10 cellular contexts compared by ENCODE assay signal in genomic region chr15:34334676-34335075, GRCh38. TPM values are rescaled to one million over a fixed set of nuclear protein-coding genes. Genes with fewer than 3 reads are reported as not detected.
DNase-seq lines count a peak whose midpoint lies in the region; ATAC-seq and TF ChIP-seq lines count a peak whose summit lies in the region.
"Had no signal": no experiment of that assay in that cellular context is flagged by ENCODE, and none has a peak within 500 bp of the region (broad histone marks: within the 10 kb centered on the region; RNA-seq: fewer than 3 reads in every experiment).

No MANE protein-coding gene starts in this region.

- intact Hi-C loops in naive thymus-derived CD4-positive, alpha-beta T cell (cut with micrococcal nuclease) = loop anchor here (1.0 to 10.0 kb wide), 7 partner anchors 9 to 653 kb away; partner anchors contain the start of genes AVEN (in 1 of the 2), GOLGA8B (in 1 of the 2) and ZNF770 (in 1 of the 2)

- no peaks in the 10 kb centered on the region for H3K27me3 Mint-ChIP-seq in CD4-positive, CD25-positive, alpha-beta regulatory T cell
- peaks cover 4% of the 10 kb centered on the region for H3K27me3 Mint-ChIP-seq in brain
- H3K27me3 Mint-ChIP-seq in naive thymus-derived CD4-positive, alpha-beta T cell = no peaks in the 10 kb centered on the region

- peak overlapping the region; percentile 87 for H3K27ac ChIP-seq in CD4-positive, CD25-positive, alpha-beta regulatory T cell (ENCODE audit: insufficient read depth, low read length, poor library complexity, severe bottlenecking)
- H3K27ac ChIP-seq in GM23248 = peak overlapping the region; percentile 68
- peak overlapping the region; percentile 92 for H3K27ac ChIP-seq in naive thymus-derived CD4-positive, alpha-beta T cell (ENCODE audit: low read depth, low read length)
- H3K27ac ChIP-seq in SJCRH30 = no peak overlapping the region

- peak overlapping the region; percentile 72 for H3K4me2 ChIP-seq in GM23248 (ENCODE audit: unreplicated experiment)

- no peak for TF ChIP-seq CTCF in brain (conservative IDR thresholded peaks at IDR 0.05)

- POLR2A ChIA-PET in naive thymus-derived CD4-positive, alpha-beta T cell (lab: Charles Lee) = interaction anchor here (0.5 to 7.8 kb wide), 4 partner anchors 8 to 26 kb away, joined by 3 to 151 read pairs (median 4); partner anchors contain the start of genes NOP10 and NUTM1

- peaks cover 29% of the 10 kb centered on the region for H3K79me2 ChIP-seq in GM23248 (ENCODE audit: insufficient read depth)

- peak overlapping the region in 3 of 4 donors; percentile 99 for H3K4me3 Mint-ChIP-seq in CD4-positive, CD25-positive, alpha-beta regulatory T cell
- peak overlapping the region in 4 of 5 experiments; percentile 92 to 97 (median 96) for H3K4me3 Mint-ChIP-seq in brain
- peak overlapping the region; percentile 90 to 100 (median 98) for H3K4me3 Mint-ChIP-seq in naive thymus-derived CD4-positive, alpha-beta T cell

- H3K9me3 ChIP-seq in CD4-positive, CD25-positive, alpha-beta regulatory T cell (ENCODE audit: control insufficient read depth in 2 of 2, low read length in 2 of 2) = no peaks in the 10 kb centered on the region
- no peaks in the 10 kb centered on the region for H3K9me3 ChIP-seq in GM23248 (ENCODE audit: low read depth)
- no peaks in the 10 kb centered on the region for H3K9me3 ChIP-seq in naive thymus-derived CD4-positive, alpha-beta T cell (ENCODE audit: control insufficient read depth in 2 of 3, low read length in 3 of 3)
- H3K9me3 ChIP-seq in SJCRH30 (replicated peaks) = no peaks in the 10 kb centered on the region

- H3K4me3 ChIP-seq in CD4-positive, CD25-positive, alpha-beta regulatory T cell (ENCODE audit: low read depth, low read length) = peak overlapping the region; percentile 97
- H3K4me3 ChIP-seq in GM23248 (peak overlapping the region; percentile 90), SJCRH30 (no peak overlapping the region)
- peak overlapping the region; percentile 96 for H3K4me3 ChIP-seq in naive thymus-derived CD4-positive, alpha-beta T cell (ENCODE audit: low read length)

- H3F3A ChIP-seq in GM23248 (ENCODE audit: insufficient read depth) = peaks cover 44% of the 10 kb centered on the region

- peak overlapping the region; percentile 63 for H2AFZ ChIP-seq in GM23248

- in situ Hi-C loops in GM23248 (cut with MboI) = no loop called here

- no peaks in the 10 kb centered on the region for H4K20me1 ChIP-seq in GM23248 (ENCODE audit: insufficient read depth)

- H3K4me1 Mint-ChIP-seq in CD4-positive, CD25-positive, alpha-beta regulatory T cell = peaks cover 23 to 67% (median 39%) of the 10 kb centered on the region in 4 donors
- peaks cover 50% of the 10 kb centered on the region for H3K4me1 Mint-ChIP-seq in brain
- peaks cover 32 to 80% (median 66%) of the 10 kb centered on the region in 7 donors for H3K4me1 Mint-ChIP-seq in naive thymus-derived CD4-positive, alpha-beta T cell

- no peak for ATAC-seq in CD4-positive, CD25-positive, alpha-beta regulatory T cell (ENCODE audit: low read depth in 2 of 2)
- no peak for ATAC-seq in naive thymus-derived CD4-positive, alpha-beta T cell
- ATAC-seq in GM21825 (IDR thresholded peaks at IDR 0.05; ENCODE audit: unreplicated experiment) = no peak
- ATAC-seq: left lobe of liver had no signal

- DNase-seq in CD4-positive, CD25-positive, alpha-beta regulatory T cell = no peak
- DNase-seq in GM23248 = no peak
- DNase-seq in naive thymus-derived CD4-positive, alpha-beta T cell = no peak
- no peak for DNase-seq in NCI-H2171 (lab: John Stamatoyannopoulos, UW)
- no peak for DNase-seq in dedifferentiated amniotic fluid mesenchymal stem cell (ENCODE audit: extremely low spot score)
- DNase-seq in SJCRH30 = no peak
- DNase-seq: NCI-H446 treated with DMSO at 0.1 percent for 48 hours had no signal

- 94 to 96% methylated on average over 4 of the region's 4 CpGs for WGBS in GM23248 (ENCODE audit: low coverage in 1 of 2, low lambda C conversion rate in 2 of 2, missing lambda C conversion rate in 2 of 2), 2 experiments

- peaks cover 4% of the 10 kb centered on the region for H3K36me3 Mint-ChIP-seq in CD4-positive, CD25-positive, alpha-beta regulatory T cell
- peaks cover 5% of the 10 kb centered on the region for H3K36me3 Mint-ChIP-seq in brain
- H3K36me3 Mint-ChIP-seq in naive thymus-derived CD4-positive, alpha-beta T cell = peaks cover 0 to 4% (median 0%) of the 10 kb centered on the region in 5 donors

- H3K4me1 ChIP-seq in CD4-positive, CD25-positive, alpha-beta regulatory T cell (ENCODE audit: control insufficient read depth, insufficient read depth, low read length, poor library complexity, severe bottlenecking) = peaks cover 80% of the 10 kb centered on the region
- peaks cover 36% of the 10 kb centered on the region for H3K4me1 ChIP-seq in GM23248 (ENCODE audit: insufficient read depth)
- H3K4me1 ChIP-seq in naive thymus-derived CD4-positive, alpha-beta T cell (ENCODE audit: control insufficient read depth in 2 of 2, insufficient read depth in 2 of 2, low read length in 2 of 2) = peaks cover 40 to 47% of the 10 kb centered on the region in 2 donors
- no peaks in the 10 kb centered on the region for H3K4me1 ChIP-seq in SJCRH30

- H3K27ac Mint-ChIP-seq in CD4-positive, CD25-positive, alpha-beta regulatory T cell = peak overlapping the region; percentile 96 to 99 (median 99)
- no peak overlapping the region for H3K27ac Mint-ChIP-seq in brain
- peak overlapping the region; percentile 82 to 98 (median 96) for H3K27ac Mint-ChIP-seq in naive thymus-derived CD4-positive, alpha-beta T cell

- H3K9me3 Mint-ChIP-seq in CD4-positive, CD25-positive, alpha-beta regulatory T cell = peaks cover 0 to 2% (median 0%) of the 10 kb centered on the region in 7 donors
- H3K9me3 Mint-ChIP-seq in brain = no peaks in the 10 kb centered on the region
- H3K9me3 Mint-ChIP-seq in naive thymus-derived CD4-positive, alpha-beta T cell = no peaks in the 10 kb centered on the region

- CTCF ChIA-PET in naive thymus-derived CD4-positive, alpha-beta T cell (lab: Charles Lee) = interaction anchor here (0.6 kb wide), 1 partner anchor 98 kb away, joined by 4 read pairs; no protein-coding TSS in a partner anchor

- H3K36me3 ChIP-seq in CD4-positive, CD25-positive, alpha-beta regulatory T cell (ENCODE audit: control insufficient read depth, insufficient read depth, low read length) = peaks cover 2% of the 10 kb centered on the region
- H3K36me3 ChIP-seq in GM23248 (ENCODE audit: low read depth) = peaks cover 4% of the 10 kb centered on the region; the same call in 1 of the 2 replicates
- peaks cover 0 to 13% (median 0%) of the 10 kb centered on the region in 3 experiments for H3K36me3 ChIP-seq in naive thymus-derived CD4-positive, alpha-beta T cell (ENCODE audit: control insufficient read depth in 2 of 3, insufficient read depth in 3 of 3, low read length in 3 of 3)
- peaks cover 5% of the 10 kb centered on the region for H3K36me3 ChIP-seq in SJCRH30

- H3K27me3 ChIP-seq in CD4-positive, CD25-positive, alpha-beta regulatory T cell (ENCODE audit: control insufficient read depth, insufficient read depth, low read length) = no peaks in the 10 kb centered on the region
- H3K27me3 ChIP-seq in GM23248 (replicated peaks; ENCODE audit: insufficient read depth) (no peaks in the 10 kb centered on the region), SJCRH30 (no peaks in the 10 kb centered on the region)
- H3K27me3 ChIP-seq in naive thymus-derived CD4-positive, alpha-beta T cell (ENCODE audit: control insufficient read depth in 2 of 2, insufficient read depth in 2 of 2, low read length in 2 of 2) = no peaks in the 10 kb centered on the region

- H3K9ac ChIP-seq in GM23248 = peak overlapping the region; percentile 32

- no peaks in the 10 kb centered on the region for H3K9me2 ChIP-seq in GM23248 (ENCODE audit: insufficient read depth)

RNA-seq across cellular contexts. Expression of gene SLC12A6, which starts 2.9 kb away (rescaled TPM):
- 150 TPM for total RNA-seq in CD4-positive, CD25-positive, alpha-beta regulatory T cell
- 10 to 100 TPM; 14.1 to 18.5 (median 14.5) TPM for polyA plus RNA-seq in CD4-positive, CD25-positive, alpha-beta regulatory T cell
- 19.2 TPM in 2 replicates for total RNA-seq in GM23248 (2014; rRNA removed; shearing (Covaris generic))
- polyA plus RNA-seq in GM23248 (2016; fragmentation: Nextera tagmentation; extraction: Ambion mirVana) (4.3 and 4.8 TPM in 2 replicates), brain (ENCODE audit: insufficient read depth, low read depth, low replicate concordance) (24.7 TPM)
- total RNA-seq in naive thymus-derived CD4-positive, alpha-beta T cell = 100 to 1,000 TPM in 4 of 5 experiments, 10 to 100 TPM in 1; 39.2 to 122 (median 111) TPM
- 10 to 100 TPM in 1 of 2 donors, 1 to 10 TPM in 1; 9.6 to 13.4 TPM for polyA plus RNA-seq in naive thymus-derived CD4-positive, alpha-beta T cell
- 9.3 and 10.7 TPM in 2 replicates for total RNA-seq in SJCRH30 (2014; rRNA removed; shearing (Covaris generic))

RNA-seq across cellular contexts. Expression of gene NOP10, which starts 8.3 kb away (rescaled TPM):
- 54.1 TPM for total RNA-seq in CD4-positive, CD25-positive, alpha-beta regulatory T cell
- polyA plus RNA-seq in CD4-positive, CD25-positive, alpha-beta regulatory T cell = 100 to 1,000 TPM; 421 to 504 (median 464) TPM
- 208 and 255 TPM in 2 replicates for total RNA-seq in GM23248 (2014; rRNA removed; shearing (Covaris generic))
- 425 and 426 TPM in 2 replicates for polyA plus RNA-seq in GM23248 (2016; fragmentation: Nextera tagmentation; extraction: Ambion mirVana)
- polyA plus RNA-seq in brain (ENCODE audit: insufficient read depth, low read depth, low replicate concordance) = 176 TPM
- 100 to 1,000 TPM in 1 of 5 experiments, 10 to 100 TPM in 4; 31.9 to 176 (median 75.7) TPM for total RNA-seq in naive thymus-derived CD4-positive, alpha-beta T cell
- 100 to 1,000 TPM; 335 to 371 TPM for polyA plus RNA-seq in naive thymus-derived CD4-positive, alpha-beta T cell
- total RNA-seq in SJCRH30 (2014; rRNA removed; shearing (Covaris generic)) = 257 and 288 TPM in 2 replicates

RNA-seq across cellular contexts. Expression of gene NUTM1, which starts 8.4 kb away (rescaled TPM):
- total RNA-seq in CD4-positive, CD25-positive, alpha-beta regulatory T cell = not detected
- polyA plus RNA-seq in CD4-positive, CD25-positive, alpha-beta regulatory T cell = not detected
- total RNA-seq in GM23248 (2014; rRNA removed; shearing (Covaris generic)) = not detected in 2 replicates
- polyA plus RNA-seq in GM23248 (2016; fragmentation: Nextera tagmentation; extraction: Ambion mirVana) (not detected in 2 replicates), brain (ENCODE audit: insufficient read depth, low read depth, low replicate concordance) (not detected)
- not detected for total RNA-seq in naive thymus-derived CD4-positive, alpha-beta T cell
- polyA plus RNA-seq in naive thymus-derived CD4-positive, alpha-beta T cell = not detected
- 0.04 TPM in 1 of 2 replicates, not detected in the other for total RNA-seq in SJCRH30 (2014; rRNA removed; shearing (Covaris generic))
- total RNA-seq: left lobe of liver had no signal

RNA-seq across cellular contexts. Expression of gene LPCAT4, which starts 32.3 kb away (rescaled TPM):
- total RNA-seq in CD4-positive, CD25-positive, alpha-beta regulatory T cell = 83.2 TPM
- 10 to 100 TPM; 13.2 to 15.4 (median 14.7) TPM for polyA plus RNA-seq in CD4-positive, CD25-positive, alpha-beta regulatory T cell
- total RNA-seq in GM23248 (2014; rRNA removed; shearing (Covaris generic)) = 17.5 and 34.1 TPM in 2 replicates
- 24.4 and 24.7 TPM in 2 replicates for polyA plus RNA-seq in GM23248 (2016; fragmentation: Nextera tagmentation; extraction: Ambion mirVana)
- 39.0 TPM for polyA plus RNA-seq in brain (ENCODE audit: insufficient read depth, low read depth, low replicate concordance)
- 10 to 100 TPM; 40.0 to 95.5 (median 63.4) TPM for total RNA-seq in naive thymus-derived CD4-positive, alpha-beta T cell
- 10 to 100 TPM; 10.8 to 15.1 TPM for polyA plus RNA-seq in naive thymus-derived CD4-positive, alpha-beta T cell
- total RNA-seq in SJCRH30 (2014; rRNA removed; shearing (Covaris generic)) = 18.3 and 30.7 TPM in 2 replicates

Comparison
In these comparisons a context has a peak if more than half of its experiments do, and no peak if none do; other contexts are left out.
1. H3K27ac Mint-ChIP-seq: peak in CD4-positive, CD25-positive, alpha-beta regulatory T cell (3 of 3) and naive thymus-derived CD4-positive, alpha-beta T cell (9 of 9); none in brain (0 of 5).
2. Peak in every context shown above with its lines, with median percentiles within 50 percentile points of each other: H3K4me3 Mint-ChIP-seq.